Comparison of ENCODE assay signal across 8 cellular contexts in the genomic region with DNA sequence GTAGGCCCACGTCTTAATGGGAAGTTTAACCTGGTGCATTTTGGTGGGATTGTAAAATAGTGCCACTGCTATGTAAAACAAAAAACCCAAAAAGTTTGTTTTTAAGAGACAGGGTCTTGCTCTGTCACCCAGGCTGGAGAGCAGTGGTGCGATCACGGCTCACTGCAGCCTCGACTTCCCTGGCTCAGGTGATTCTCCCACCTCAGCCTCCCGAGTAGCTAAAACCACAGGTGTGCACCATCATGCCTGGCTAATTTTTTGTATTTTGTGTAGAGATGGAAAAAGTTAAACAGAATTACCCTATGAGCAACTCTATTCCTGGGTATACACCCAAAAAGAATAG. TPM values are rescaled to one million over a fixed set of nuclear protein-coding genes. Genes with fewer than 3 reads are reported as not detected.
DNase-seq lines count a peak whose midpoint lies in the region; ATAC-seq and TF ChIP-seq lines count a peak whose summit lies in the region.

No MANE protein-coding gene starts in this region.

- H3K27ac Mint-ChIP-seq in CD4-positive, alpha-beta memory T cell: peak overlapping the region; percentile 82 to 94 (median 90)
- peak overlapping the region in 4 of 5 experiments; percentile 78 to 96 (median 89) for H3K27ac Mint-ChIP-seq in brain
- H3K27ac Mint-ChIP-seq in natural killer cell treated with Interleukin-12 subunit alpha and Interleukin-12 subunit beta and Interleukin-15 and Interleukin-18, amount 100 ng/mL, for 72 hours: peak overlapping the region; percentile 92 to 95

- no peak overlapping the region for H3K4me3 ChIP-seq in CD4-positive, alpha-beta memory T cell (ENCODE audit: low read length in 2 of 2)
- H3K4me3 ChIP-seq in Loucy (ENCODE audit: low read length, poor library complexity, severe bottlenecking): peak overlapping the region; percentile 98

- peaks cover 0 to 10% of the 10 kb centered on the region in 2 donors for H3K36me3 Mint-ChIP-seq in CD4-positive, alpha-beta memory T cell
- H3K36me3 Mint-ChIP-seq in brain: no peaks in the 10 kb centered on the region
- H3K36me3 Mint-ChIP-seq in natural killer cell treated with Interleukin-12 subunit alpha and Interleukin-12 subunit beta and Interleukin-15 and Interleukin-18, amount 100 ng/mL, for 72 hours: no peaks in the 10 kb centered on the region

- TF ChIP-seq CTCF in Loucy (conservative IDR thresholded peaks at IDR 0.05; ENCODE audit: low read length): no peak
- TF ChIP-seq CTCF in brain (conservative IDR thresholded peaks at IDR 0.05): no peak

- intact Hi-C loops in CD4-positive, alpha-beta memory T cell (cut with micrococcal nuclease): loop anchor here (2.0 kb wide), 2 partner anchors 14 to 34 kb away; a partner anchor contains a TSS
- intact Hi-C loops in sciatic nerve (cut with DNase I): no loop called here

- H3K4me3 Mint-ChIP-seq in CD4-positive, alpha-beta memory T cell: peak overlapping the region in 3 of 8 donors; percentile 60 to 89 (median 72)
- peak overlapping the region in 4 of 5 experiments; percentile 70 to 85 (median 78) for H3K4me3 Mint-ChIP-seq in brain
- H3K4me3 Mint-ChIP-seq in natural killer cell treated with Interleukin-12 subunit alpha and Interleukin-12 subunit beta and Interleukin-15 and Interleukin-18, amount 100 ng/mL, for 72 hours: peak overlapping the region; percentile 78

- H2AFZ ChIP-seq in Loucy (ENCODE audit: low read length): no peak overlapping the region

- no peak overlapping the region for H3K9ac ChIP-seq in Loucy (ENCODE audit: low read depth, low read length, poor library complexity, severe bottlenecking)

- H3K9me3 ChIP-seq in CD4-positive, alpha-beta memory T cell (ENCODE audit: control insufficient read depth in 1 of 2, low read length in 2 of 2): no peaks in the 10 kb centered on the region
- H3K9me3 ChIP-seq in Loucy (ENCODE audit: insufficient read depth, low read depth, low read length): no peaks in the 10 kb centered on the region

- H3K4me1 ChIP-seq in CD4-positive, alpha-beta memory T cell (ENCODE audit: insufficient read depth, low read length): peaks cover 75% of the 10 kb centered on the region
- H3K4me1 ChIP-seq in Loucy (ENCODE audit: insufficient read depth, low read length, poor library complexity, severe bottlenecking): peaks cover 30% of the 10 kb centered on the region

- H3K27ac ChIP-seq in CD4-positive, alpha-beta memory T cell (ENCODE audit: low read depth, low read length): peak overlapping the region; percentile 93

- H3K9me2 ChIP-seq in Loucy (replicated peaks; ENCODE audit: low read depth, low read length): no peaks in the 10 kb centered on the region

- peaks cover 0 to 3% (median 0%) of the 10 kb centered on the region in 8 donors for H3K9me3 Mint-ChIP-seq in CD4-positive, alpha-beta memory T cell
- H3K9me3 Mint-ChIP-seq in brain: peaks cover 0 to 2% (median 0%) of the 10 kb centered on the region in 5 experiments
- no peaks in the 10 kb centered on the region for H3K9me3 Mint-ChIP-seq in natural killer cell treated with Interleukin-12 subunit alpha and Interleukin-12 subunit beta and Interleukin-15 and Interleukin-18, amount 100 ng/mL, for 72 hours

- ATAC-seq in natural killer cell treated with Interleukin-12 subunit alpha and Interleukin-12 subunit beta and Interleukin-15 and Interleukin-18, amount 100 ng/mL, for 72 hours: no peak
- ATAC-seq in sciatic nerve (no peak), GM19395 (IDR thresholded peaks at IDR 0.05; ENCODE audit: unreplicated experiment) (no peak)

- peaks cover 53% of the 10 kb centered on the region for H3K79me2 ChIP-seq in Loucy (ENCODE audit: insufficient read depth, low read length)

- H3K27me3 Mint-ChIP-seq in CD4-positive, alpha-beta memory T cell: no peaks in the 10 kb centered on the region
- peaks cover 3% of the 10 kb centered on the region for H3K27me3 Mint-ChIP-seq in brain
- H3K27me3 Mint-ChIP-seq in natural killer cell treated with Interleukin-12 subunit alpha and Interleukin-12 subunit beta and Interleukin-15 and Interleukin-18, amount 100 ng/mL, for 72 hours: no peaks in the 10 kb centered on the region

- H3F3A ChIP-seq in Loucy (ENCODE audit: low read depth): no peaks in the 10 kb centered on the region

- H3K4me2 ChIP-seq in Loucy (ENCODE audit: low read depth, low read length, poor library complexity, severe bottlenecking): peak overlapping the region; percentile 47

- H3K4me1 Mint-ChIP-seq in CD4-positive, alpha-beta memory T cell: peaks cover 30 to 70% (median 49%) of the 10 kb centered on the region in 4 donors
- peaks cover 28% of the 10 kb centered on the region for H3K4me1 Mint-ChIP-seq in brain
- peaks cover 28 to 44% of the 10 kb centered on the region in 2 donors for H3K4me1 Mint-ChIP-seq in natural killer cell treated with Interleukin-12 subunit alpha and Interleukin-12 subunit beta and Interleukin-15 and Interleukin-18, amount 100 ng/mL, for 72 hours (ENCODE audit: low read depth in 2 of 2)

- no peak for DNase-seq in CD4-positive, alpha-beta memory T cell
- DNase-seq in natural killer cell treated with Interleukin-12 subunit alpha and Interleukin-12 subunit beta and Interleukin-15 and Interleukin-18, amount 100 ng/mL, for 72 hours (ENCODE audit: low spot score): no peak
- DNase-seq in Ammon's horn (ENCODE audit: low spot score) (no peak), sciatic nerve (ENCODE audit: low spot score) (no peak), cerebellar nuclear complex (lab: John Stamatoyannopoulos, UW) (no peak)

- POLR2A ChIA-PET in CD4-positive, alpha-beta memory T cell (lab: Charles Lee; ENCODE audit: partially characterized antibody): interaction anchor here (0.6 to 1.6 kb wide), 5 partner anchors 8 to 414 kb away, joined by 3 to 6 read pairs (median 4); no protein-coding TSS in a partner anchor

- CTCF ChIA-PET in CD4-positive, alpha-beta memory T cell (lab: Charles Lee; ENCODE audit: partially characterized antibody): interaction anchor here (1.1 to 1.7 kb wide), 6 partner anchors 8 to 26 kb away, joined by 3 to 6 read pairs (median 4); no protein-coding TSS in a partner anchor

- peaks cover 12% of the 10 kb centered on the region for H3K36me3 ChIP-seq in CD4-positive, alpha-beta memory T cell (ENCODE audit: insufficient read depth, low read length)
- H3K36me3 ChIP-seq in Loucy (ENCODE audit: insufficient read depth, low read length): no peaks in the 10 kb centered on the region

- peaks cover 40% of the 10 kb centered on the region for H4K20me1 ChIP-seq in Loucy (ENCODE audit: insufficient read depth, low read length, poor library complexity, severe bottlenecking)

- H3K27me3 ChIP-seq in CD4-positive, alpha-beta memory T cell (ENCODE audit: insufficient read depth, low read length): no peaks in the 10 kb centered on the region
- peaks cover 4% of the 10 kb centered on the region for H3K27me3 ChIP-seq in Loucy (ENCODE audit: insufficient read depth, low read length, poor library complexity, severe bottlenecking)

RNA-seq across cellular contexts. Expression of a gene that starts 0.8 kb away (rescaled TPM):
- 10 to 100 TPM; 57.1 to 57.3 TPM for total RNA-seq in CD4-positive, alpha-beta memory T cell
- polyA plus RNA-seq in CD4-positive, alpha-beta memory T cell: 10 to 100 TPM in 1 of 2 donors, 1 to 10 TPM in 1; 1.5 to 11.9 TPM
- 26.0 TPM for polyA plus RNA-seq in brain (ENCODE audit: insufficient read depth, low read depth, low replicate concordance)
- total RNA-seq in natural killer cell treated with Interleukin-12 subunit alpha and Interleukin-12 subunit beta and Interleukin-15 and Interleukin-18, amount 100 ng/mL, for 72 hours: 100 to 1,000 TPM in 1 of 2 donors, 10 to 100 TPM in 1; 69.1 to 103 TPM
- total RNA-seq in sciatic nerve: 34.2 TPM

RNA-seq across cellular contexts. Expression of a gene that starts 14.3 kb away (rescaled TPM):
- total RNA-seq in CD4-positive, alpha-beta memory T cell: 10 to 100 TPM; 17.9 to 19.3 TPM
- polyA plus RNA-seq in CD4-positive, alpha-beta memory T cell: 1 to 10 TPM in 1 of 2 donors, under 1 TPM in 1; 0.39 to 1.3 TPM
- 22.6 TPM for polyA plus RNA-seq in brain (ENCODE audit: insufficient read depth, low read depth, low replicate concordance)
- 10 to 100 TPM; 18.0 to 49.8 TPM for total RNA-seq in natural killer cell treated with Interleukin-12 subunit alpha and Interleukin-12 subunit beta and Interleukin-15 and Interleukin-18, amount 100 ng/mL, for 72 hours
- 20.2 TPM for total RNA-seq in sciatic nerve

RNA-seq across cellular contexts. Expression of a gene that starts 36.2 kb away (rescaled TPM):
- total RNA-seq in CD4-positive, alpha-beta memory T cell: 100 to 1,000 TPM; 106 to 109 TPM
- 100 to 1,000 TPM; 138 to 204 TPM for polyA plus RNA-seq in CD4-positive, alpha-beta memory T cell
- polyA plus RNA-seq in brain (ENCODE audit: insufficient read depth, low read depth, low replicate concordance): 124 TPM
- 100 to 1,000 TPM; 127 to 132 TPM for total RNA-seq in natural killer cell treated with Interleukin-12 subunit alpha and Interleukin-12 subunit beta and Interleukin-15 and Interleukin-18, amount 100 ng/mL, for 72 hours
- total RNA-seq in sciatic nerve: 78.9 TPM

RNA-seq across cellular contexts. Expression of a gene that starts 37.0 kb away (rescaled TPM):
- 1 to 10 TPM; 4.9 to 5.5 TPM for total RNA-seq in CD4-positive, alpha-beta memory T cell
- polyA plus RNA-seq in CD4-positive, alpha-beta memory T cell: 1 to 10 TPM in 1 of 2 donors, under 1 TPM in 1; 0.73 to 2.3 TPM
- polyA plus RNA-seq in brain (ENCODE audit: insufficient read depth, low read depth, low replicate concordance): 0.19 TPM
- 1 to 10 TPM; 2.3 to 2.8 TPM for total RNA-seq in natural killer cell treated with Interleukin-12 subunit alpha and Interleukin-12 subunit beta and Interleukin-15 and Interleukin-18, amount 100 ng/mL, for 72 hours
- 2.3 TPM for total RNA-seq in sciatic nerve

RNA-seq across cellular contexts. Expression of a gene that starts 56.1 kb away (rescaled TPM):
- 1 to 10 TPM; 3.7 to 4.9 TPM for total RNA-seq in CD4-positive, alpha-beta memory T cell
- polyA plus RNA-seq in CD4-positive, alpha-beta memory T cell: 1 to 10 TPM; 1.4 to 3.9 TPM
- 3.8 TPM for polyA plus RNA-seq in brain (ENCODE audit: insufficient read depth, low read depth, low replicate concordance)
- 10 to 100 TPM in 1 of 2 donors, 1 to 10 TPM in 1; 7.5 to 13.3 TPM for total RNA-seq in natural killer cell treated with Interleukin-12 subunit alpha and Interleukin-12 subunit beta and Interleukin-15 and Interleukin-18, amount 100 ng/mL, for 72 hours
- total RNA-seq in sciatic nerve: 4.3 TPM
